Comparison of ENCODE assay signal across 21 cellular contexts in genomic region chr6:110214338-110214737, GRCh38.
"Had no signal": no experiment of that assay in that cellular context is flagged by ENCODE, and none has a peak within 500 bp of the region (broad histone marks: within the 10 kb centered on the region; RNA-seq: fewer than 3 reads in every experiment).

No MANE protein-coding gene starts in this region.

- H3K4me3 ChIP-seq: dorsolateral prefrontal cortex, esophagus squamous epithelium, gastrocnemius medialis, lower lobe of right lung, neural progenitor cell, thyroid gland had no signal

- FAIRE-seq: colon, islet of Langerhans had no signal

- ATAC-seq: activated CD8-positive, alpha-beta T cell treated with anti-CD3 and anti-CD28 coated beads, Interleukin-2, amount 10 ng/mL, durations not matched to agents 7 days and 5 days; effector memory CD8-positive, alpha-beta T cell; gastrocnemius medialis; left lobe of liver; lower lobe of right lung; naive thymus-derived CD4-positive, alpha-beta T cell; T-helper 17 cell had no signal

- DNase-seq: activated CD4-positive, alpha-beta T cell treated with anti-CD3 and anti-CD28 coated beads, Interleukin-2, amount 10 ng/mL, durations not matched to agents 24 days and 14 days; activated CD8-positive, alpha-beta T cell treated with anti-CD3 and anti-CD28 coated beads, Interleukin-2, amount 10 ng/mL, durations not matched to agents 7 days and 5 days; activated gamma-delta T cell treated with Interleukin-2 at 50 U/mL for 16 hours; aorta; dorsolateral prefrontal cortex; effector memory CD8-positive, alpha-beta T cell; esophagus squamous epithelium; gastrocnemius medialis; head of caudate nucleus; lower lobe of right lung; naive thymus-derived CD4-positive, alpha-beta T cell; posterior cingulate gyrus; stimulated activated CD4-positive, alpha-beta T cell treated with anti-CD3 and anti-CD28 coated beads, Interleukin-4, amount 100 ng/mL, for 1 hour; stimulated activated naive CD4-positive, alpha-beta T cell treated with Interleukin-2 at 50 U/mL for 16 hours; SW 1271; T-helper 17 cell; thyroid gland had no signal
